ENCODE assay signal across 9 cellular contexts in the genomic region with DNA sequence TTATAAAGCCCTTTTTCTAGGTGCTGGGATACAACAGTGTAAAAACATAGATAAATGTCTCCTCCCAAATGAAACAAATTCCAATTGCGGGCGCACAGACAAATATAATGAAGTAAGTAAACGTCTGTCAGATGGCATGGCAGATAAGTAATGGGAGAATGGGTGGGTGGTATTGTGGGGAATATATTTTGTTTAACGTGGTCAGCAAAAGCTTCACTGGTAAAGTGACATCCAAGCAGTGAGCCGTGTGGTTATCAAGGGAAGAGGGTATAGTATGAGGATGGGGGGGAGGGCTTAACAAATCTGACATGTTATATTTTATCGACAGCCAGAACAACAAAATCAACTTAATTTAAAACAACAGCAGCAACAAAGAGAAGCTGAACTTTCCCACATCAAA. TPM values are rescaled to one million over a fixed set of nuclear protein-coding genes. Genes with fewer than 3 reads are reported as not detected.
DNase-seq lines count a peak whose midpoint lies in the region; ATAC-seq and FAIRE-seq lines count a peak whose summit lies in the region.
"Had no signal": no experiment of that assay in that cellular context is flagged by ENCODE, and none has a peak within 500 bp of the region (broad histone marks: within the 10 kb centered on the region; RNA-seq: fewer than 3 reads in every experiment).

No MANE protein-coding gene starts in this region.

- peak overlapping the region; percentile 87 to 91 for H3K27ac Mint-ChIP-seq in activated naive CD4-positive, alpha-beta T cell treated with anti-CD3 and anti-CD28 coated beads, Interleukin-2, amount 50 U/mL, for 72 hours

- no peaks in the 10 kb centered on the region for H3K9me3 Mint-ChIP-seq in activated naive CD4-positive, alpha-beta T cell treated with anti-CD3 and anti-CD28 coated beads, Interleukin-2, amount 50 U/mL, for 72 hours

- no peaks in the 10 kb centered on the region for H3K27me3 ChIP-seq in muscle layer of duodenum (ENCODE audit: low read depth, low read length)

- peak; percentile 2 for DNase-seq in Caki2 (ENCODE audit: low read depth)
- peak; percentile 35 for DNase-seq in KBM-7
- DNase-seq in activated naive CD4-positive, alpha-beta T cell treated with anti-CD3 and anti-CD28 coated beads, Interleukin-2, amount 50 U/mL, for 72 hours (ENCODE audit: low spot score in 2 of 2) = no peak
- DNase-seq in COLO668 (lab: John Stamatoyannopoulos, UW; ENCODE audit: unreplicated experiment) = no peak
- no peak for DNase-seq in RCC 7860 (ENCODE audit: low spot score)
- DNase-seq: NCI-H1436 treated with DMSO at 0.1 percent for 48 hours had no signal

- no peak for ATAC-seq in activated naive CD4-positive, alpha-beta T cell treated with anti-CD3 and anti-CD28 coated beads, Interleukin-2, amount 50 U/mL, for 72 hours
- ATAC-seq in HG02610 (IDR thresholded peaks at IDR 0.05; ENCODE audit: unreplicated experiment) = no peak
- ATAC-seq in HG02763 (IDR thresholded peaks at IDR 0.05; ENCODE audit: unreplicated experiment) = no peak

- no peak for FAIRE-seq in RCC 7860 (lab: Jason Lieb, UNC)

- in situ Hi-C loops in Caki2 (cut with HindIII; ENCODE audit: low pct_unique_long_range_greater_than_20kb, low sequenced_read_pairs) (no loop called here), KBM-7 (cut with MboI; ENCODE audit: low pct_unique_long_range_greater_than_20kb, low sequenced_read_pairs) (no loop called here)

- no peak overlapping the region for H3K27ac ChIP-seq in muscle layer of duodenum (ENCODE audit: low read length)

- H3K4me3 ChIP-seq in muscle layer of duodenum (ENCODE audit: low read depth in 1 of 2, low read length in 2 of 2) = peak overlapping the region; percentile 58 to 87

- no peaks in the 10 kb centered on the region for H3K9me3 ChIP-seq in muscle layer of duodenum (ENCODE audit: control insufficient read depth in 1 of 2, low read length in 2 of 2)

- peaks cover 6 to 7% of the 10 kb centered on the region in 2 donors for H3K36me3 Mint-ChIP-seq in activated naive CD4-positive, alpha-beta T cell treated with anti-CD3 and anti-CD28 coated beads, Interleukin-2, amount 50 U/mL, for 72 hours

- H3K36me3 ChIP-seq in muscle layer of duodenum (ENCODE audit: control insufficient read depth in 1 of 2, insufficient read depth in 2 of 2, low read length in 2 of 2) = peaks cover 8 to 23% of the 10 kb centered on the region in 2 donors

- peaks cover 0 to 10% of the 10 kb centered on the region in 2 donors for H3K4me1 ChIP-seq in muscle layer of duodenum (ENCODE audit: control insufficient read depth in 1 of 2, insufficient read depth in 2 of 2, low read length in 2 of 2)

RNA-seq across cellular contexts. Expression of a gene that starts 1.2 kb away (rescaled TPM):
- total RNA-seq in Caki2 (2014; rRNA removed; shearing (Covaris generic); ENCODE audit: low replicate concordance) = 8.7 and 9.6 TPM in 2 replicates
- 10 to 100 TPM; 46.6 to 70.2 TPM for total RNA-seq in activated naive CD4-positive, alpha-beta T cell treated with anti-CD3 and anti-CD28 coated beads, Interleukin-2, amount 50 U/mL, for 72 hours

RNA-seq across cellular contexts. Expression of a gene that starts 31.9 kb away (rescaled TPM):
- not detected in 2 replicates for total RNA-seq in Caki2 (2014; rRNA removed; shearing (Covaris generic); ENCODE audit: low replicate concordance)
- total RNA-seq in activated naive CD4-positive, alpha-beta T cell treated with anti-CD3 and anti-CD28 coated beads, Interleukin-2, amount 50 U/mL, for 72 hours = not detected

Comparison
In these comparisons a context has a peak if more than half of its experiments do, and no peak if none do; other contexts are left out.
1. DNase-seq: peak in Caki2 (single experiment) and KBM-7 (single experiment); none in activated naive CD4-positive, alpha-beta T cell treated with anti-CD3 and anti-CD28 coated beads, Interleukin-2, amount 50 U/mL, for 72 hours (0 of 2), COLO668 (single experiment) and RCC 7860 (single experiment).